Comparison of ENCODE assay signal across 10 cellular contexts in genomic region chr11:120817131-120817530, GRCh38.
"Had no signal": no experiment of that assay in that cellular context is flagged by ENCODE, and none has a peak within 500 bp of the region (broad histone marks: within the 10 kb centered on the region; RNA-seq: fewer than 3 reads in every experiment).

No MANE protein-coding gene starts in this region.

- H3K27ac ChIP-seq: epithelial cell of prostate, pancreas had no signal

- H3K4me3 ChIP-seq: pancreas had no signal

- H3K9me3 ChIP-seq: pancreas had no signal

- H3K4me1 ChIP-seq: pancreas had no signal

- H3K36me3 ChIP-seq: pancreas had no signal

- DNase-seq: activated CD8-positive, alpha-beta T cell treated with anti-CD3 and anti-CD28 coated beads, Interleukin-2, amount 10 ng/mL, durations not matched to agents 7 days and 5 days; activated naive CD4-positive, alpha-beta T cell treated with Interleukin-2 at 50 U/mL for 16 hours; activated naive CD8-positive, alpha-beta T cell treated with anti-CD3 and anti-CD28 coated beads, Interleukin-2, amount 50 U/mL, for 24 hours; effector memory CD8-positive, alpha-beta T cell; mesendoderm; pancreas; retina; small intestine; SW 1271 had no signal
